ENCODE assay signal across 1 cellular context in genomic region chr22:20051927-20052308, GRCh38.
A peak's percentile ranks its signal among the peaks of the same experiment; 100 is the strongest.
TF ChIP-seq lines count a peak whose summit lies in the region.

No MANE protein-coding gene starts in this region.

TF ChIP-seq in K562, 482 proteins besides CTCF, POLR2A, EP300 and RAD21:
- TF ChIP-seq THAP12 (CRISPR knock-in tag; IDR thresholded peaks at IDR 0.05) = peak; percentile 55; the same call in 1 of the 2 replicates
- TF ChIP-seq MECOM (CRISPR knock-in tag; IDR thresholded peaks at IDR 0.05) = no peak
- 0 out of 4 replicates have a peak, but pooled peaks of 1 of the 2 experiments have one; percentile 26 for TF ChIP-seq MLX (CRISPR knock-in tag; conservative IDR thresholded peaks at IDR 0.05)
- TF ChIP-seq ARID3B (CRISPR knock-in tag; IDR thresholded peaks at IDR 0.05; ENCODE audit: borderline replicate concordance) = 0 out of 2 replicates have a peak, but pooled peaks have one; percentile 8
